8 cellular contexts compared by ENCODE assay signal in the genomic region with DNA sequence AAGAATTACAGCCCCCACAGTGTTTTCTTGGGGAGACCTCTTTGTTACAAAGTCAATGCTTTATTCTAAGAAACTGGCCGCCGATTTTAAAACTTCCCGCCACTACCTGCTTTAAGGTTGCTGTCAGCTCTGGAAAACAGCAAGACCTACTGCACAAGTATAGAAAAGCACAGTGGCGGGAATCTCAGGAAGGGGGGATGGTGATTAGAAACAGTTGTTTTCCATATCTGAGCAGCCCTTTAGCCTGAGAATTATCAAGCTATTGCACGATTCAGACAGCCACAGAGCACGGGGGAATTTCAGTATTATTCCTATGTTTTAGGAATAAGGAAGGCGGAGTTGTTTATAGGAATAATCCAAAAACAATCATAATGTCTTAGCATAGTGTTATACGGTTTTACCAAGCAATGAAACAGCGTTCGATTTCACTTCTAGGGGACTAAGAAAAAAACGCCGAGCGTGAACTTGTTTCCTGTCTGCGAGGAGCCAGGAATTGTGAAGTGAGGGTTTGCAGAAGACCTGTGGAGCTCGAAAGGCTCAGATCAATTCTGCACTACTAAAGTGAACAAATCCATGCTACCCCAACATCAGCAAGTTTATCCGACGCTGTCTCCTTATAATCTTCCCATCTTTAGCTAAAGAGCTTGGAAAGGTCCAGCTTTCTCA.
DNase-seq lines count a peak whose midpoint lies in the region; ATAC-seq and TF ChIP-seq lines count a peak whose summit lies in the region.

No MANE protein-coding gene starts in this region.

- H3K4me3 Mint-ChIP-seq in H9: peak overlapping the region; percentile 85 to 90
- peak overlapping the region; percentile 84 for H3K4me3 Mint-ChIP-seq in central memory CD8-positive, alpha-beta T cell

- H2BK5ac ChIP-seq in H9 (ENCODE audit: insufficient read length, low read length): no peak overlapping the region

- H2BK12ac ChIP-seq in H9 (ENCODE audit: insufficient read length, low read depth, low read length): no peak overlapping the region

- no peaks in the 10 kb centered on the region for H3K4me1 ChIP-seq in H9 (ENCODE audit: insufficient read depth, low read length)
- no peaks in the 10 kb centered on the region for H3K4me1 ChIP-seq in mucosa of descending colon (ENCODE audit: low read depth)

- H4K91ac ChIP-seq in H9 (ENCODE audit: insufficient read length, low read depth, low read length): no peak overlapping the region

- H3K4me1 Mint-ChIP-seq in H9: peaks cover 0 to 2% of the 10 kb centered on the region in 2 experiments; a peak in 2 of 4 replicates
- H3K4me1 Mint-ChIP-seq in central memory CD8-positive, alpha-beta T cell: peaks cover 23% of the 10 kb centered on the region

- peak in 2 of 3 experiments; percentile 22 to 54 for DNase-seq in NCI-H1417 (lab: John Stamatoyannopoulos, UW)
- no peak for DNase-seq in NCI-H1417 treated with DMSO at 0.1 percent for 48 hours (lab: John Stamatoyannopoulos, UW)
- no peak for DNase-seq in H9
- peak; percentile 24 for DNase-seq in M059J (ENCODE audit: low read depth)
- no peak for DNase-seq in central memory CD8-positive, alpha-beta T cell (ENCODE audit: low spot score in 2 of 2)
- DNase-seq in mucosa of descending colon: peak in 1 of 3 donors; percentile 15
- DNase-seq in CD1c-positive myeloid dendritic cell (ENCODE audit: extremely low spot score): no peak
- DNase-seq in midbrain (lab: John Stamatoyannopoulos, UW): no peak

- H3K23me2 ChIP-seq in H9 (ENCODE audit: insufficient read length, low read depth, low read length, poor library complexity, severe bottlenecking): no peaks in the 10 kb centered on the region

- no peaks in the 10 kb centered on the region for H4K20me1 ChIP-seq in H9 (ENCODE audit: control insufficient read depth, insufficient read depth, insufficient read length)

- no peak overlapping the region for H2BK20ac ChIP-seq in H9 (ENCODE audit: low read depth, low read length, poor library complexity, severe bottlenecking)

- H2BK120ac ChIP-seq in H9 (ENCODE audit: low read depth, low read length, poor library complexity, severe bottlenecking): no peak overlapping the region

- ATAC-seq in central memory CD8-positive, alpha-beta T cell (replicated peaks; ENCODE audit: extremely low read depth, poor library complexity, severe bottlenecking): peak; percentile 10
- ATAC-seq in mucosa of descending colon: peak; percentile 16

- H3K36me3 Mint-ChIP-seq in H9 (ENCODE audit: insufficient read depth in 1 of 3, low read depth in 3 of 3): no peaks in the 10 kb centered on the region; a peak in 2 of 7 replicates
- H3K36me3 Mint-ChIP-seq in central memory CD8-positive, alpha-beta T cell (ENCODE audit: insufficient read depth): peaks cover 3% of the 10 kb centered on the region

- H2AK5ac ChIP-seq in H9 (ENCODE audit: insufficient read length, low read length): no peak overlapping the region

- no peak overlapping the region for H2AFZ ChIP-seq in H9 (ENCODE audit: low read length)

- TF ChIP-seq CTCF in H9 (conservative IDR thresholded peaks at IDR 0.05) (no peak), mucosa of descending colon (IDR thresholded peaks at IDR 0.05) (no peak)

- H3K27ac Mint-ChIP-seq in H9: peak overlapping the region in 1 of 3 experiments; percentile 17; a peak in 1 of 7 replicates
- peak overlapping the region; percentile 79 for H3K27ac Mint-ChIP-seq in central memory CD8-positive, alpha-beta T cell (ENCODE audit: low read depth)

- peaks cover 22% of the 10 kb centered on the region for H3K9me3 ChIP-seq in H9 (ENCODE audit: control insufficient read depth, low read depth, low read length)
- no peaks in the 10 kb centered on the region for H3K9me3 ChIP-seq in mucosa of descending colon

- H3K27me3 Mint-ChIP-seq in H9 (ENCODE audit: low read depth): peaks cover 22% of the 10 kb centered on the region
- H3K27me3 Mint-ChIP-seq in central memory CD8-positive, alpha-beta T cell: no peaks in the 10 kb centered on the region

- H3K56ac ChIP-seq in H9 (ENCODE audit: insufficient read length, low read depth, low read length): no peak overlapping the region

- H3K79me2 ChIP-seq in H9 (ENCODE audit: insufficient read depth, low read length): no peaks in the 10 kb centered on the region

- WGBS in H9 (ENCODE audit: extremely low coverage, insufficient read length, low lambda C conversion rate): no CpG with 5 or more reads among the region's 17 CpGs

- H3K14ac ChIP-seq in H9 (ENCODE audit: insufficient read depth, low read length): no peak overlapping the region

- no peak overlapping the region for H4K5ac ChIP-seq in H9 (ENCODE audit: insufficient read length, low read depth, low read length)

- no peak overlapping the region for H4K8ac ChIP-seq in H9 (replicated peaks; ENCODE audit: insufficient read length, low read depth, low read length)

- H3K27me3 ChIP-seq in H9 (ENCODE audit: insufficient read depth, low read length): no peaks in the 10 kb centered on the region

- peaks cover 41 to 48% of the 10 kb centered on the region in 2 experiments for H3K9me3 Mint-ChIP-seq in H9
- no peaks in the 10 kb centered on the region for H3K9me3 Mint-ChIP-seq in central memory CD8-positive, alpha-beta T cell

- no peak overlapping the region for H3K23ac ChIP-seq in H9 (ENCODE audit: insufficient read length, low read depth, low read length)

- H2BK15ac ChIP-seq in H9 (ENCODE audit: low read depth, low read length): no peak overlapping the region

- H3K18ac ChIP-seq in H9 (ENCODE audit: insufficient read length, low read depth, low read length): no peak overlapping the region

- no peak overlapping the region for H3T11ph ChIP-seq in H9 (ENCODE audit: low read length)

- H3K27ac ChIP-seq in H9 (ENCODE audit: insufficient read length, low read depth, low read length): no peak overlapping the region

- H3K36me3 ChIP-seq in mucosa of descending colon (ENCODE audit: low read depth): no peaks in the 10 kb centered on the region

- intact Hi-C loops in mucosa of descending colon (cut with DNase I, micrococcal nuclease): no loop called here

- peak overlapping the region; percentile 72 for H3K4me2 ChIP-seq in H9 (ENCODE audit: insufficient read depth, insufficient read length, low read length)

- no peaks in the 10 kb centered on the region for H3K79me1 ChIP-seq in H9 (ENCODE audit: insufficient read depth, low read depth, low read length, poor library complexity, severe bottlenecking)

- no peak overlapping the region for H3K4ac ChIP-seq in H9 (ENCODE audit: low read depth, low read length)

- peak overlapping the region; percentile 67 for H3K9ac ChIP-seq in H9 (ENCODE audit: extremely low read depth, insufficient read length, low read length)

- no peak overlapping the region for H3K4me3 ChIP-seq in mucosa of descending colon

Comparison
In these comparisons a context has a peak if more than half of its experiments do, and no peak if none do; other contexts are left out.
1. DNase-seq: peak in NCI-H1417 (2 of 3) and M059J (single experiment); none in NCI-H1417 treated with DMSO at 0.1 percent for 48 hours (single experiment), H9 (single experiment), central memory CD8-positive, alpha-beta T cell (0 of 2), CD1c-positive myeloid dendritic cell (single experiment) and midbrain (single experiment).